8 cellular contexts compared by ENCODE assay signal in genomic region chr1:11692899-11693590, GRCh38. TPM values are rescaled to one million over a fixed set of nuclear protein-coding genes. Genes with fewer than 3 reads are reported as not detected.
DNase-seq lines count a peak whose midpoint lies in the region; ATAC-seq and TF ChIP-seq lines count a peak whose summit lies in the region.

No MANE protein-coding gene starts in this region.

- no peak overlapping the region for H3K4me3 ChIP-seq in esophagus muscularis mucosa

- peaks cover 80% of the 10 kb centered on the region for H3K27me3 ChIP-seq in foreskin keratinocyte
- peaks cover 5 to 96% (median 30%) of the 10 kb centered on the region in 4 donors for H3K27me3 ChIP-seq in esophagus muscularis mucosa

- TF ChIP-seq CTCF in AG09319 (IDR thresholded peaks at IDR 0.05; ENCODE audit: low read depth, low read length) (no peak), foreskin keratinocyte (conservative IDR thresholded peaks at IDR 0.05) (no peak), esophagus muscularis mucosa (IDR thresholded peaks at IDR 0.05) (no peak), GM10266 (IDR thresholded peaks at IDR 0.05; ENCODE audit: control insufficient read depth, insufficient read depth, low read depth, missing control alignments) (no peak)

- peaks cover 30% of the 10 kb centered on the region for H3K4me1 Mint-ChIP-seq in activated CD8-positive, alpha-beta memory T cell treated with anti-CD3 and anti-CD28 coated beads, Interleukin-2, amount 10 ng/mL, durations not matched to agents 7 days and 5 days

- intact Hi-C loops in esophagus muscularis mucosa (cut with DNase I) = no loop called here

- H3K36me3 ChIP-seq in esophagus muscularis mucosa = no peaks in the 10 kb centered on the region

- H3K4me1 ChIP-seq in foreskin keratinocyte (no peaks in the 10 kb centered on the region), esophagus muscularis mucosa (peaks cover 8 to 34% (median 31%) of the 10 kb centered on the region in 4 donors)

- no peaks in the 10 kb centered on the region for H3K9me3 Mint-ChIP-seq in activated CD8-positive, alpha-beta memory T cell treated with anti-CD3 and anti-CD28 coated beads, Interleukin-2, amount 10 ng/mL, durations not matched to agents 7 days and 5 days (ENCODE audit: low read depth)

- ATAC-seq in activated CD8-positive, alpha-beta memory T cell treated with anti-CD3 and anti-CD28 coated beads, Interleukin-2, amount 10 ng/mL, durations not matched to agents 7 days and 5 days = peak; percentile 82
- ATAC-seq in foreskin keratinocyte = peak; percentile 73
- no peak for ATAC-seq in HG02938 (IDR thresholded peaks at IDR 0.05; ENCODE audit: unreplicated experiment)

- peaks cover 49% of the 10 kb centered on the region for H3K27me3 Mint-ChIP-seq in activated CD8-positive, alpha-beta memory T cell treated with anti-CD3 and anti-CD28 coated beads, Interleukin-2, amount 10 ng/mL, durations not matched to agents 7 days and 5 days

- peak; percentile 27 for DNase-seq in AG09319 (ENCODE audit: extremely low read depth, low read depth)
- DNase-seq in Kasumi-1 (lab: John Stamatoyannopoulos, UW) = peak; percentile 63 to 71
- peak; percentile 85 for DNase-seq in activated CD8-positive, alpha-beta memory T cell treated with anti-CD3 and anti-CD28 coated beads, Interleukin-2, amount 10 ng/mL, durations not matched to agents 7 days and 5 days
- peak; percentile 46 to 70 for DNase-seq in foreskin keratinocyte
- DNase-seq in stimulated activated CD4-positive, alpha-beta T cell treated with anti-CD3 and anti-CD28 coated beads, Interleukin-4, amount 100 ng/mL, for 48 hours (ENCODE audit: low read depth in 2 of 2) = peak; percentile 22 to 26
- no peak for DNase-seq in esophagus muscularis mucosa (ENCODE audit: extremely low spot score)
- no peak for DNase-seq in GM10266 (ENCODE audit: extremely low spot score)

- H3K9me3 ChIP-seq in esophagus muscularis mucosa = no peaks in the 10 kb centered on the region

- H3K27ac Mint-ChIP-seq in activated CD8-positive, alpha-beta memory T cell treated with anti-CD3 and anti-CD28 coated beads, Interleukin-2, amount 10 ng/mL, durations not matched to agents 7 days and 5 days = peak overlapping the region; percentile 59

- peak overlapping the region; percentile 30 for H3K4me3 Mint-ChIP-seq in activated CD8-positive, alpha-beta memory T cell treated with anti-CD3 and anti-CD28 coated beads, Interleukin-2, amount 10 ng/mL, durations not matched to agents 7 days and 5 days

- TF ChIP-seq EP300 in esophagus muscularis mucosa (IDR thresholded peaks at IDR 0.05) = no peak

- CTCF ChIA-PET in activated CD8-positive, alpha-beta memory T cell treated with anti-CD3 and anti-CD28 coated beads, Interleukin-2, amount 10 ng/mL, durations not matched to agents 7 days and 5 days (lab: Charles Lee) = interaction anchor here (0.7 to 5.8 kb wide), 7 partner anchors 11 to 47 kb away, joined by 3 to 33 read pairs (median 6); partner anchors contain the start of genes FBXO6 and MAD2L2

- no peak for TF ChIP-seq POLR2A in esophagus muscularis mucosa (IDR thresholded peaks at IDR 0.05; ENCODE audit: low read depth)

- H3K27ac ChIP-seq in foreskin keratinocyte = no peak overlapping the region
- H3K27ac ChIP-seq in esophagus muscularis mucosa (replicated peaks in 1 of 4) = no peak overlapping the region

- no peaks in the 10 kb centered on the region for H3K36me3 Mint-ChIP-seq in activated CD8-positive, alpha-beta memory T cell treated with anti-CD3 and anti-CD28 coated beads, Interleukin-2, amount 10 ng/mL, durations not matched to agents 7 days and 5 days

- 26% methylated on average over 6 of the region's 7 CpGs for WGBS in esophagus muscularis mucosa

RNA-seq across cellular contexts. Expression of gene DRAXIN, which starts 1.5 kb away (rescaled TPM):
- total RNA-seq in activated CD8-positive, alpha-beta memory T cell treated with anti-CD3 and anti-CD28 coated beads, Interleukin-2, amount 10 ng/mL, durations not matched to agents 7 days and 5 days = 1 to 10 TPM; 1.0 to 2.1 TPM
- total RNA-seq in foreskin keratinocyte (not detected in 2 replicates), esophagus muscularis mucosa (under 1 TPM in 2 of 4 donors, not detected in 2; under 0.01 to 0.06 TPM)
- polyA plus RNA-seq in foreskin keratinocyte = not detected in 2 replicates

RNA-seq across cellular contexts. Expression of gene MAD2L2, which starts 12.1 kb away (rescaled TPM):
- total RNA-seq in activated CD8-positive, alpha-beta memory T cell treated with anti-CD3 and anti-CD28 coated beads, Interleukin-2, amount 10 ng/mL, durations not matched to agents 7 days and 5 days = 10 to 100 TPM; 85.4 to 94.8 TPM
- 51.5 and 55.9 TPM in 2 replicates for total RNA-seq in foreskin keratinocyte
- polyA plus RNA-seq in foreskin keratinocyte = 73.8 and 74.5 TPM in 2 replicates
- total RNA-seq in esophagus muscularis mucosa = 10 to 100 TPM; 31.6 to 51.7 (median 42.4) TPM

RNA-seq across cellular contexts. Expression of gene FBXO6, which starts 29.0 kb away (rescaled TPM):
- 10 to 100 TPM; 36.2 to 40.3 TPM for total RNA-seq in activated CD8-positive, alpha-beta memory T cell treated with anti-CD3 and anti-CD28 coated beads, Interleukin-2, amount 10 ng/mL, durations not matched to agents 7 days and 5 days
- total RNA-seq in foreskin keratinocyte (10.4 and 11.6 TPM in 2 replicates), esophagus muscularis mucosa (10 to 100 TPM; 12.9 to 21.9 (median 15.2) TPM)
- polyA plus RNA-seq in foreskin keratinocyte = 14.6 and 16.5 TPM in 2 replicates

RNA-seq across cellular contexts. Expression of gene FBXO44, which starts 38.4 kb away (rescaled TPM):
- 10 to 100 TPM; 28.6 to 39.9 TPM for total RNA-seq in activated CD8-positive, alpha-beta memory T cell treated with anti-CD3 and anti-CD28 coated beads, Interleukin-2, amount 10 ng/mL, durations not matched to agents 7 days and 5 days
- total RNA-seq in foreskin keratinocyte (23.3 and 23.8 TPM in 2 replicates), esophagus muscularis mucosa (10 to 100 TPM; 13.3 to 19.8 (median 16.1) TPM)
- polyA plus RNA-seq in foreskin keratinocyte = 29.4 and 31.2 TPM in 2 replicates

RNA-seq across cellular contexts. Expression of gene FBXO2, which starts 38.8 kb away (rescaled TPM):
- total RNA-seq in activated CD8-positive, alpha-beta memory T cell treated with anti-CD3 and anti-CD28 coated beads, Interleukin-2, amount 10 ng/mL, durations not matched to agents 7 days and 5 days = 1 to 10 TPM; 1.8 to 4.6 TPM
- total RNA-seq in foreskin keratinocyte (30.9 and 35.0 TPM in 2 replicates), esophagus muscularis mucosa (10 to 100 TPM in 2 of 4 donors, 1 to 10 TPM in 2; 3.1 to 12.0 (median 8.3) TPM)
- 42.6 and 57.7 TPM in 2 replicates for polyA plus RNA-seq in foreskin keratinocyte

Comparison
In these comparisons a context has a peak if more than half of its experiments do, and no peak if none do; other contexts are left out.
1. DNase-seq: peak in AG09319 (single experiment), Kasumi-1 (2 of 2), activated CD8-positive, alpha-beta memory T cell treated with anti-CD3 and anti-CD28 coated beads, Interleukin-2, amount 10 ng/mL, durations not matched to agents 7 days and 5 days (single experiment), foreskin keratinocyte (2 of 2) and stimulated activated CD4-positive, alpha-beta T cell treated with anti-CD3 and anti-CD28 coated beads, Interleukin-4, amount 100 ng/mL, for 48 hours (2 of 2); none in esophagus muscularis mucosa (single experiment) and GM10266 (single experiment).